In genomic region chr10:93352638-93353383, GRCh38 we compare ENCODE assay signal across 8 cellular contexts.
A peak's percentile ranks its signal among the peaks of the same experiment; 100 is the strongest.
DNase-seq lines count a peak whose midpoint lies in the region; ATAC-seq and TF ChIP-seq lines count a peak whose summit lies in the region.

No MANE protein-coding gene starts in this region.

- peak in 2 of 3 donors; percentile 46 to 52 for DNase-seq in CD4-positive, CD25-positive, alpha-beta regulatory T cell
- DNase-seq in HCEC 1CT (peak; percentile 48), RWPE2 (ENCODE audit: low spot score) (no peak), fibroblast of mammary gland (ENCODE audit: low read depth) (peak; percentile 45), renal cortical epithelial cell (ENCODE audit: low read depth) (peak; percentile 52), putamen (ENCODE audit: low spot score) (no peak)

- no peak overlapping the region for H3K27ac Mint-ChIP-seq in CD4-positive, CD25-positive, alpha-beta regulatory T cell

- no peak overlapping the region for H3K4me3 Mint-ChIP-seq in CD4-positive, CD25-positive, alpha-beta regulatory T cell

- H3K27me3 ChIP-seq in CD4-positive, CD25-positive, alpha-beta regulatory T cell (ENCODE audit: control insufficient read depth, insufficient read depth, low read length) = no peaks in the 10 kb centered on the region
- H3K27me3 ChIP-seq in RWPE2 (ENCODE audit: insufficient read depth, poor library complexity, severe bottlenecking) = no peaks in the 10 kb centered on the region

- peaks cover 0 to 2% (median 0%) of the 10 kb centered on the region in 7 donors for H3K9me3 Mint-ChIP-seq in CD4-positive, CD25-positive, alpha-beta regulatory T cell

- H3K27me3 Mint-ChIP-seq in CD4-positive, CD25-positive, alpha-beta regulatory T cell = peaks cover 14% of the 10 kb centered on the region

- peaks cover 2 to 7% (median 4%) of the 10 kb centered on the region in 4 donors for H3K4me1 Mint-ChIP-seq in CD4-positive, CD25-positive, alpha-beta regulatory T cell

- ATAC-seq in CD4-positive, CD25-positive, alpha-beta regulatory T cell (ENCODE audit: low read depth in 2 of 2) = peak in 1 of 2 donors; percentile 37
- no peak for ATAC-seq in RWPE2 (ENCODE audit: low read depth)
- no peak for ATAC-seq in HG02759 (IDR thresholded peaks at IDR 0.05; ENCODE audit: unreplicated experiment)
- ATAC-seq in GM18505 (IDR thresholded peaks at IDR 0.05; ENCODE audit: unreplicated experiment) = no peak

- H3K4me1 ChIP-seq in CD4-positive, CD25-positive, alpha-beta regulatory T cell (ENCODE audit: control insufficient read depth, insufficient read depth, low read length, poor library complexity, severe bottlenecking) = no peaks in the 10 kb centered on the region
- no peaks in the 10 kb centered on the region for H3K4me1 ChIP-seq in RWPE2 (ENCODE audit: insufficient read depth, poor library complexity, severe bottlenecking)

- no peaks in the 10 kb centered on the region for H3K36me3 ChIP-seq in CD4-positive, CD25-positive, alpha-beta regulatory T cell (ENCODE audit: control insufficient read depth, insufficient read depth, low read length)
- H3K36me3 ChIP-seq in RWPE2 (ENCODE audit: low read depth) = peaks cover 100% of the 10 kb centered on the region

- H3K4me3 ChIP-seq in CD4-positive, CD25-positive, alpha-beta regulatory T cell (ENCODE audit: low read depth, low read length) = no peak overlapping the region
- H3K4me3 ChIP-seq in RWPE2 (ENCODE audit: severe bottlenecking) (no peak overlapping the region), fibroblast of mammary gland (ENCODE audit: control insufficient read depth, low read depth, low read length) (no peak overlapping the region)

- peak; percentile 80 for TF ChIP-seq CTCF in RWPE2 (IDR thresholded peaks at IDR 0.05; ENCODE audit: poor library complexity, severe bottlenecking)
- TF ChIP-seq CTCF in fibroblast of mammary gland (conservative IDR thresholded peaks at IDR 0.05; ENCODE audit: control insufficient read depth, insufficient read depth, low read depth, low read length) = peak; percentile 36

- TF ChIP-seq POLR2A in GM18505 (IDR thresholded peaks at IDR 0.05; ENCODE audit: borderline replicate concordance, extremely low read depth, insufficient read depth, insufficient read length) = no peak

- H3K9me3 ChIP-seq in CD4-positive, CD25-positive, alpha-beta regulatory T cell (ENCODE audit: control insufficient read depth in 2 of 2, low read length in 2 of 2) = no peaks in the 10 kb centered on the region
- H3K9me3 ChIP-seq in RWPE2 (ENCODE audit: severe bottlenecking) = no peaks in the 10 kb centered on the region

- H3K36me3 Mint-ChIP-seq in CD4-positive, CD25-positive, alpha-beta regulatory T cell = no peaks in the 10 kb centered on the region

- no peak overlapping the region for H3K27ac ChIP-seq in CD4-positive, CD25-positive, alpha-beta regulatory T cell (ENCODE audit: insufficient read depth, low read length, poor library complexity, severe bottlenecking)
- no peak overlapping the region for H3K27ac ChIP-seq in RWPE2 (ENCODE audit: poor library complexity, severe bottlenecking)

Comparison
In these comparisons a context has a peak if more than half of its experiments do, and no peak if none do; other contexts are left out.
1. DNase-seq: peak in CD4-positive, CD25-positive, alpha-beta regulatory T cell (2 of 3), HCEC 1CT (single experiment), fibroblast of mammary gland (single experiment) and renal cortical epithelial cell (single experiment); none in RWPE2 (single experiment) and putamen (single experiment).